In genomic region chr3:77171026-77171425, GRCh38 we compare ENCODE assay signal across 15 cellular contexts.
DNase-seq lines count a peak whose midpoint lies in the region; ATAC-seq and TF ChIP-seq lines count a peak whose summit lies in the region.
"Had no signal": no experiment of that assay in that cellular context is flagged by ENCODE, and none has a peak within 500 bp of the region (broad histone marks: within the 10 kb centered on the region; RNA-seq: fewer than 3 reads in every experiment).

No MANE protein-coding gene starts in this region.

- H3K27me3 ChIP-seq in SK-N-SH (ENCODE audit: insufficient read depth) (no peaks in the 10 kb centered on the region), vagina (no peaks in the 10 kb centered on the region)
- H3K27me3 ChIP-seq: BLaER1 treated with 17β-estradiol and CSF1 and Interleukin-3, amounts not matched to agents 10 nM and 100 nM had no signal

- no peaks in the 10 kb centered on the region for H3K27me3 Mint-ChIP-seq in glutamatergic neuron (ENCODE audit: unreplicated experiment)
- H3K27me3 Mint-ChIP-seq: CD4-positive, CD25-positive, alpha-beta regulatory T cell had no signal

- POLR2A ChIA-PET in SK-N-SH (lab: Yijun Ruan, JAX), result no interaction called here

- H3K27ac ChIP-seq in SK-N-SH (ENCODE audit: low read depth in 2 of 2, low read length in 1 of 2) (peak overlapping the region in 1 of 2 experiments; percentile 87; a peak in 2 of 4 replicates), vagina (no peak overlapping the region)
- H3K27ac ChIP-seq: BLaER1 treated with 17β-estradiol and CSF1 and Interleukin-3, amounts not matched to agents 10 nM and 100 nM had no signal

- H3F3A ChIP-seq in SK-N-SH (replicated peaks; ENCODE audit: insufficient read depth), result no peaks in the 10 kb centered on the region

- H3K79me2 ChIP-seq in SK-N-SH (ENCODE audit: insufficient read depth), result no peaks in the 10 kb centered on the region

- 19% methylated on average over 5 of the region's 5 CpGs for WGBS in SK-N-SH (ENCODE audit: low lambda C conversion rate)

- peak overlapping the region; percentile 55 for H3K4me3 Mint-ChIP-seq in glutamatergic neuron (ENCODE audit: unreplicated experiment)
- H3K4me3 Mint-ChIP-seq: CD4-positive, CD25-positive, alpha-beta regulatory T cell; GM23338 had no signal

- peak overlapping the region; percentile 76 for H3K27ac Mint-ChIP-seq in glutamatergic neuron (ENCODE audit: unreplicated experiment)
- H3K27ac Mint-ChIP-seq: CD4-positive, CD25-positive, alpha-beta regulatory T cell; GM23338 had no signal

- no peaks in the 10 kb centered on the region for H3K9me2 ChIP-seq in SK-N-SH

- H3K9ac ChIP-seq in SK-N-SH, result no peak overlapping the region
- H3K9ac ChIP-seq: BLaER1 treated with 17β-estradiol and CSF1 and Interleukin-3, amounts not matched to agents 10 nM and 100 nM had no signal

- TF ChIP-seq POLR2A in vagina (IDR thresholded peaks at IDR 0.05), result no peak

- H3K4me1 Mint-ChIP-seq in glutamatergic neuron (ENCODE audit: low read depth, unreplicated experiment), result peaks cover 58% of the 10 kb centered on the region
- H3K4me1 Mint-ChIP-seq: CD4-positive, CD25-positive, alpha-beta regulatory T cell had no signal

- TF ChIP-seq CTCF in SK-N-SH (IDR thresholded peaks at IDR 0.05) (no peak), glutamatergic neuron (IDR thresholded peaks at IDR 0.05; ENCODE audit: partially characterized antibody, unreplicated experiment) (no peak), vagina (IDR thresholded peaks at IDR 0.05) (no peak)

- H3K4me3 ChIP-seq in SK-N-SH (ENCODE audit: low read depth in 2 of 2, low read length in 1 of 2) (no peak overlapping the region), vagina (no peak overlapping the region)
- H3K4me3 ChIP-seq: BLaER1 treated with 17β-estradiol and CSF1 and Interleukin-3, amounts not matched to agents 10 nM and 100 nM; GM12878; GM23338 had no signal

- no peaks in the 10 kb centered on the region for H4K20me1 ChIP-seq in SK-N-SH (ENCODE audit: insufficient read depth)
- H4K20me1 ChIP-seq: BLaER1 treated with 17β-estradiol and CSF1 and Interleukin-3, amounts not matched to agents 10 nM and 100 nM had no signal

- DNase-seq in NCI-H2227 (lab: John Stamatoyannopoulos, UW; ENCODE audit: unreplicated experiment) (peak; percentile 16), NCI-H2227 treated with DMSO at 0.1 percent for 48 hours (lab: John Stamatoyannopoulos, UW) (no peak), SK-N-SH (peak; percentile 64), glutamatergic neuron (no peak), vagina (ENCODE audit: extremely low spot score in 2 of 2) (no peak)
- no peak for DNase-seq in activated CD4-positive, CD25-positive, alpha-beta regulatory T cell (lab: John Stamatoyannopoulos, UW)
- no peak for DNase-seq in stimulated activated naive CD8-positive, alpha-beta T cell treated with anti-CD3 and anti-CD28 coated beads, Interleukin-15, Interleukin-2, amounts not matched to agents 100 U/mL and 50 U/mL, for 24 hours
- DNase-seq: 8988T; AML-193; CD4-positive, CD25-positive, alpha-beta regulatory T cell; DMS53; H7 had no signal

- peak; percentile 32; the same call in 1 of the 2 replicates for TF ChIP-seq RAD21 in SK-N-SH (IDR thresholded peaks at IDR 0.05; ENCODE audit: low read length)

- H3K9me3 ChIP-seq in SK-N-SH, result no peaks in the 10 kb centered on the region
- no peaks in the 10 kb centered on the region for H3K9me3 ChIP-seq in vagina
- H3K9me3 ChIP-seq: BLaER1 treated with 17β-estradiol and CSF1 and Interleukin-3, amounts not matched to agents 10 nM and 100 nM had no signal

- H2AFZ ChIP-seq in SK-N-SH (ENCODE audit: low read depth), result no peak overlapping the region
- H2AFZ ChIP-seq: GM23338 had no signal

- H3K36me3 Mint-ChIP-seq in glutamatergic neuron (ENCODE audit: unreplicated experiment), result no peaks in the 10 kb centered on the region
- H3K36me3 Mint-ChIP-seq: CD4-positive, CD25-positive, alpha-beta regulatory T cell had no signal

- peaks cover 2% of the 10 kb centered on the region for H3K9me3 Mint-ChIP-seq in glutamatergic neuron (ENCODE audit: unreplicated experiment)
- H3K9me3 Mint-ChIP-seq: GM23338 had no signal

- H3K4me2 ChIP-seq in SK-N-SH, result no peak overlapping the region
- H3K4me2 ChIP-seq: BLaER1 treated with 17β-estradiol and CSF1 and Interleukin-3, amounts not matched to agents 10 nM and 100 nM; GM23338 had no signal

- no peak for ATAC-seq in stimulated activated naive CD8-positive, alpha-beta T cell treated with anti-CD3 and anti-CD28 coated beads, Interleukin-15, Interleukin-2, amounts not matched to agents 100 U/mL and 50 U/mL, for 24 hours
- ATAC-seq: GM12878, GM23338 had no signal

- intact Hi-C loops in vagina (cut with DNase I), result no loop called here

- no peaks in the 10 kb centered on the region for H3K36me3 ChIP-seq in SK-N-SH (replicated peaks in 1 of 2; ENCODE audit: control insufficient read depth in 1 of 2, insufficient read depth in 2 of 2, low read length in 1 of 2)
- no peaks in the 10 kb centered on the region for H3K36me3 ChIP-seq in vagina
- H3K36me3 ChIP-seq: BLaER1 treated with 17β-estradiol and CSF1 and Interleukin-3, amounts not matched to agents 10 nM and 100 nM had no signal

- H3K4me1 ChIP-seq in SK-N-SH (ENCODE audit: control insufficient read depth in 1 of 2, insufficient read depth in 2 of 2, low read depth in 1 of 2, low read length in 1 of 2) (peaks cover 0 to 19% of the 10 kb centered on the region in 2 experiments; a peak in 2 of 4 replicates), vagina (no peaks in the 10 kb centered on the region)

- TF ChIP-seq EP300 in SK-N-SH (IDR thresholded peaks at IDR 0.05; ENCODE audit: borderline replicate concordance in 1 of 2, low read depth in 1 of 2, low read length in 1 of 2), result peak in 1 of 2 experiments; percentile 96; a peak in 2 of 4 replicates

- CTCF ChIA-PET in SK-N-SH (lab: Yijun Ruan, JAX), result interaction anchor here (1.0 to 2.0 kb wide), 6 partner anchors 8 to 150 kb away, joined by 3 to 9 read pairs (median 4); no protein-coding TSS in a partner anchor

TF ChIP-seq in SK-N-SH, 30 proteins besides CTCF, POLR2A, EP300 and RAD21:
- TF ChIP-seq USF1 (IDR thresholded peaks at IDR 0.05; ENCODE audit: borderline replicate concordance, low read depth), result no peak
- no peak for TF ChIP-seq USF2 (IDR thresholded peaks at IDR 0.05; ENCODE audit: borderline replicate concordance, low read depth, low read length)
- TF ChIP-seq RCOR1 (IDR thresholded peaks at IDR 0.05; ENCODE audit: low read length), result peak; percentile 79
- no peak for TF ChIP-seq MEF2A (IDR thresholded peaks at IDR 0.05; ENCODE audit: borderline replicate concordance, low read depth)
- TF ChIP-seq MXI1 (IDR thresholded peaks at IDR 0.05; ENCODE audit: low read depth, low read length), result peak; percentile 82; the same call in 1 of the 2 replicates
- TF ChIP-seq GATA2 (CRISPR knock-in tag; IDR thresholded peaks at IDR 0.05), result peak; percentile 96
- TF ChIP-seq FOXM1 (IDR thresholded peaks at IDR 0.05; ENCODE audit: low read depth), result no peak
- peak; percentile 80 for TF ChIP-seq CHD2 (IDR thresholded peaks at IDR 0.05; ENCODE audit: low read length, partially characterized antibody)
- peak; percentile 28 for TF ChIP-seq TCF12 (IDR thresholded peaks at IDR 0.05)
- peak; percentile 92 for TF ChIP-seq FOXJ3 (CRISPR knock-in tag; IDR thresholded peaks at IDR 0.05)

Comparison
In these comparisons a context has a peak if more than half of its experiments do, and no peak if none do; other contexts are left out.
1. DNase-seq: peak in NCI-H2227 (single experiment) and SK-N-SH (single experiment); none in NCI-H2227 treated with DMSO at 0.1 percent for 48 hours (single experiment), glutamatergic neuron (single experiment), activated CD4-positive, CD25-positive, alpha-beta regulatory T cell (0 of 4), stimulated activated naive CD8-positive, alpha-beta T cell treated with anti-CD3 and anti-CD28 coated beads, Interleukin-15, Interleukin-2, amounts not matched to agents 100 U/mL and 50 U/mL, for 24 hours (single experiment) and vagina (0 of 2).